Comparison of ENCODE assay signal across 1 cellular context in the genomic region with DNA sequence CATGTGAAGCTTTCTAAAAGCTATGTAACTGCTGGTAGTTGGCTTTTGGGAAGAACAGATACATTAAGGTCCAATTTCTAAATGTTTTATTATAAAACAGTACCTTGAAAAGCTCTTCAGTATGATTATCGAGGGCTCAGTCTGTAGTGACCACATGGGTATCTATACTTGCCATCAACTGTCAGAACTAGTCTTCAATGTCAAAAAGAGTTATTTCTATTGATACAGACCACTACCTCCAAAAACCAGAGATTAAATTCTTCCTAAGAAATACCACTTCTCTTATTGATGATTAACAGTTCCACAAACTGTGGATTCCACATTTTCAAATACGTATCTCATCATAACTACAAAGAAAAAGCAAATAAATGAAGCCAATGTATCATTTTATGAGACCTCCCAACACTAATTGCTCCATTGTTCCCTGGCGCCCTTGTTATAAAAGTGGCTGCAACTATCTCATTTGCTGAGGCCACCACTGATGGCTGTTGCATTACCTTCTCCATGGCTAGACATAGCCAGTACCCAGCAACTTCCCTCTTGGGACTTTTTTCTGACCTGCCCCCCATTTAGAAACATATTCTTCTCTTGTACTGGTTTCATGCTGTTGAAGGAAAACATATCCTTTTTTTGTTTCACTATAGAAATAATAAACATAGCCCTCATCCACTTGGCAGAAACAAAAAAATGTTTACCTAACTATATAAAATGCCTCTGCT.
TF ChIP-seq lines count a peak whose summit lies in the region.

No MANE protein-coding gene starts in this region.

TF ChIP-seq in HCT116, 20 proteins besides CTCF, POLR2A, EP300 and RAD21 (continued from another document):
- TF ChIP-seq, protein P1, sequence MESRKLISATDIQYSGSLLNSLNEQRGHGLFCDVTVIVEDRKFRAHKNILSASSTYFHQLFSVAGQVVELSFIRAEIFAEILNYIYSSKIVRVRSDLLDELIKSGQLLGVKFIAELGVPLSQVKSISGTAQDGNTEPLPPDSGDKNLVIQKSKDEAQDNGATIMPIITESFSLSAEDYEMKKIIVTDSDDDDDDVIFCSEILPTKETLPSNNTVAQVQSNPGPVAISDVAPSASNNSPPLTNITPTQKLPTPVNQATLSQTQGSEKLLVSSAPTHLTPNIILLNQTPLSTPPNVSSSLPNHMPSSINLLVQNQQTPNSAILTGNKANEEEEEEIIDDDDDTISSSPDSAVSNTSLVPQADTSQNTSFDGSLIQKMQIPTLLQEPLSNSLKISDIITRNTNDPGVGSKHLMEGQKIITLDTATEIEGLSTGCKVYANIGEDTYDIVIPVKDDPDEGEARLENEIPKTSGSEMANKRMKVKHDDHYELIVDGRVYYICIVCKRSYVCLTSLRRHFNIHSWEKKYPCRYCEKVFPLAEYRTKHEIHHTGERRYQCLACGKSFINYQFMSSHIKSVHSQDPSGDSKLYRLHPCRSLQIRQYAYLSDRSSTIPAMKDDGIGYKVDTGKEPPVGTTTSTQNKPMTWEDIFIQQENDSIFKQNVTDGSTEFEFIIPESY (IDR thresholded peaks at IDR 0.05; ENCODE audit: extremely low read depth, insufficient replicate concordance, low read length) = no peak
- TF ChIP-seq, protein P2, sequence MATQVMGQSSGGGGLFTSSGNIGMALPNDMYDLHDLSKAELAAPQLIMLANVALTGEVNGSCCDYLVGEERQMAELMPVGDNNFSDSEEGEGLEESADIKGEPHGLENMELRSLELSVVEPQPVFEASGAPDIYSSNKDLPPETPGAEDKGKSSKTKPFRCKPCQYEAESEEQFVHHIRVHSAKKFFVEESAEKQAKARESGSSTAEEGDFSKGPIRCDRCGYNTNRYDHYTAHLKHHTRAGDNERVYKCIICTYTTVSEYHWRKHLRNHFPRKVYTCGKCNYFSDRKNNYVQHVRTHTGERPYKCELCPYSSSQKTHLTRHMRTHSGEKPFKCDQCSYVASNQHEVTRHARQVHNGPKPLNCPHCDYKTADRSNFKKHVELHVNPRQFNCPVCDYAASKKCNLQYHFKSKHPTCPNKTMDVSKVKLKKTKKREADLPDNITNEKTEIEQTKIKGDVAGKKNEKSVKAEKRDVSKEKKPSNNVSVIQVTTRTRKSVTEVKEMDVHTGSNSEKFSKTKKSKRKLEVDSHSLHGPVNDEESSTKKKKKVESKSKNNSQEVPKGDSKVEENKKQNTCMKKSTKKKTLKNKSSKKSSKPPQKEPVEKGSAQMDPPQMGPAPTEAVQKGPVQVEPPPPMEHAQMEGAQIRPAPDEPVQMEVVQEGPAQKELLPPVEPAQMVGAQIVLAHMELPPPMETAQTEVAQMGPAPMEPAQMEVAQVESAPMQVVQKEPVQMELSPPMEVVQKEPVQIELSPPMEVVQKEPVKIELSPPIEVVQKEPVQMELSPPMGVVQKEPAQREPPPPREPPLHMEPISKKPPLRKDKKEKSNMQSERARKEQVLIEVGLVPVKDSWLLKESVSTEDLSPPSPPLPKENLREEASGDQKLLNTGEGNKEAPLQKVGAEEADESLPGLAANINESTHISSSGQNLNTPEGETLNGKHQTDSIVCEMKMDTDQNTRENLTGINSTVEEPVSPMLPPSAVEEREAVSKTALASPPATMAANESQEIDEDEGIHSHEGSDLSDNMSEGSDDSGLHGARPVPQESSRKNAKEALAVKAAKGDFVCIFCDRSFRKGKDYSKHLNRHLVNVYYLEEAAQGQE (IDR thresholded peaks at IDR 0.05; ENCODE audit: low read depth) = no peak
- no peak for TF ChIP-seq ELF1 (IDR thresholded peaks at IDR 0.05; ENCODE audit: borderline replicate concordance, low read depth)
